ENCODE assay signal across 17 cellular contexts in genomic region chr2:45951025-45951737, GRCh38.
A peak's percentile ranks its signal among the peaks of the same experiment; 100 is the strongest.
DNase-seq lines count a peak whose midpoint lies in the region; ATAC-seq, FAIRE-seq and TF ChIP-seq lines count a peak whose summit lies in the region.
"Had no signal": no experiment of that assay in that cellular context is flagged by ENCODE, and none has a peak within 500 bp of the region (broad histone marks: within the 10 kb centered on the region; RNA-seq: fewer than 3 reads in every experiment).

No MANE protein-coding gene starts in this region.

- FAIRE-seq in pancreas (lab: Jason Lieb, UNC) = no peak

- 93 to 95% methylated on average over 7 of the region's 7 CpGs for WGBS in pancreas, 2 donors

- no peaks in the 10 kb centered on the region for H3K27me3 ChIP-seq in lower lobe of right lung (ENCODE audit: low read depth)
- no peaks in the 10 kb centered on the region for H3K27me3 ChIP-seq in pancreas

- H3K4me1 ChIP-seq in lower lobe of right lung (no peaks in the 10 kb centered on the region), pancreas (no peaks in the 10 kb centered on the region)

- H3K36me3 ChIP-seq in lower lobe of right lung (no peaks in the 10 kb centered on the region), pancreas (no peaks in the 10 kb centered on the region)

- no peak overlapping the region for H3K4me3 ChIP-seq in lower lobe of right lung
- no peak overlapping the region for H3K4me3 ChIP-seq in pancreas

- peak; percentile 30 for DNase-seq in activated CD8-positive, alpha-beta memory T cell treated with anti-CD3 and anti-CD28 coated beads for 24 hours
- no peak for DNase-seq in activated CD8-positive, alpha-beta memory T cell treated with anti-CD3 and anti-CD28 coated beads, Interleukin-2, amount 50 U/mL, for 48 hours
- peak; percentile 38 for DNase-seq in RPMI8226
- DNase-seq in left colon = no peak
- peak; percentile 27 for DNase-seq in ureter (ENCODE audit: low spot score)
- no peak for DNase-seq in DMS79 (lab: John Stamatoyannopoulos, UW)
- DNase-seq in lower lobe of right lung = no peak
- no peak for DNase-seq in pancreas
- DNase-seq: Calu3; CD4-positive, alpha-beta memory T cell; MV-4-11; NCI-H1417; NCI-H2029 treated with DMSO at 0.1 percent for 48 hours; NCI-H2171 treated with DMSO at 0.1 percent for 48 hours; NCI-H774; Right ventricle myocardium superior had no signal

- ATAC-seq in left colon (peak; percentile 87), lower lobe of right lung (no peak), pancreas (no peak)
- ATAC-seq: Panc1 had no signal

- no peak overlapping the region for H3K27ac ChIP-seq in lower lobe of right lung
- H3K27ac ChIP-seq in pancreas = no peak overlapping the region

- H3K9me3 ChIP-seq in lower lobe of right lung (no peaks in the 10 kb centered on the region), pancreas (peaks cover 0 to 2% (median 0%) of the 10 kb centered on the region in 4 donors)

- TF ChIP-seq CTCF in lower lobe of right lung (IDR thresholded peaks at IDR 0.05) (no peak), pancreas (IDR thresholded peaks at IDR 0.05) (no peak)

- intact Hi-C loops in left colon (cut with DNase I, micrococcal nuclease) (no loop called here), lower lobe of right lung (cut with DNase I) (no loop called here), pancreas (cut with DNase I) (no loop called here)

Comparison
In these comparisons a context has a peak if more than half of its experiments do, and no peak if none do; other contexts are left out.
1. DNase-seq: peak in activated CD8-positive, alpha-beta memory T cell treated with anti-CD3 and anti-CD28 coated beads for 24 hours (single experiment), RPMI8226 (single experiment) and ureter (single experiment); none in activated CD8-positive, alpha-beta memory T cell treated with anti-CD3 and anti-CD28 coated beads, Interleukin-2, amount 50 U/mL, for 48 hours (single experiment), left colon (0 of 2), DMS79 (single experiment), lower lobe of right lung (single experiment) and pancreas (0 of 6).